Comparison of ENCODE assay signal across 9 cellular contexts in the genomic region with DNA sequence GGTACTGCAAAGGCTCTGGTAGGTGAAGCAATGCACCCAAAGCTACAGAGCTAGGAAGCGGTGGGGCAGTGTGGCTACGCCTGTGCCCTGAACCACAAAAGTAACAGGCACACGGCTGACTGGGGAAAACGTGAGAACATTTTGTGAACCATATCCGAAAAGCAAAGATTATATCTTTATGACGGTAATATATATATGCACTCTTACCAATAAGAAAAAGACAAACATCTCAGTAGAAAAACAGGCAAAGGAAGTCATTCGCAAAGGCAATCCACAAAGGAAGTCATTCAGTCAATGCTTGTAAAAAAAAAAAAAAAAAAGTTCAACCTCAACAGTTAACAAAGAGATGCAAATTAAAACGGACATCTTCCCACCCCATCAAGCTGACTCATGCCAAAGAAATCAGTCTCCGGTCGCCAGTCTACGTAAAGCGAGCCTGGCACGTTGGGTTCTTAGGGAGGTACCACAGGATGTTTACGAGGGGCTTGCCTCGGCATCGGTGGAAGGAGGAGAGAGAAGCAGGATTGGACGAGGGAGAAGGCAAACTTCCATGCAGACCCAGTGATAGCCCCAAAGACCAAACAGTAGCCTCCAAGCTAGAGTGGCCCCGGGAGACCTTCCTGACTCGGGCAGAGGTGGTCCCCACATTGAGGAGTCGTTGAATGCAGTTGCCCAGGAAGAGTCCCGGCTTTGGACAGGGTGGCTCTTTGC. TPM values are rescaled to one million over a fixed set of nuclear protein-coding genes. Genes with fewer than 3 reads are reported as not detected.
DNase-seq lines count a peak whose midpoint lies in the region; ATAC-seq and TF ChIP-seq lines count a peak whose summit lies in the region.
"Had no signal": no experiment of that assay in that cellular context is flagged by ENCODE, and none has a peak within 500 bp of the region (broad histone marks: within the 10 kb centered on the region; RNA-seq: fewer than 3 reads in every experiment).

No MANE protein-coding gene starts in this region.

- no peaks in the 10 kb centered on the region for H3K27me3 ChIP-seq in stomach
- H3K27me3 ChIP-seq: cardiac muscle cell had no signal

- no peaks in the 10 kb centered on the region for H3K36me3 Mint-ChIP-seq in T-cell

- in situ Hi-C loops in astrocyte of the cerebellum (cut with HindIII; ENCODE audit: low sequenced_read_pairs) = no loop called here

- no peaks in the 10 kb centered on the region for H3K27me3 Mint-ChIP-seq in T-cell

- ATAC-seq in T-cell (replicated peaks in 1 of 4) (peak; percentile 83 to 87 (median 84)), HG03280 (IDR thresholded peaks at IDR 0.05; ENCODE audit: unreplicated experiment) (no peak)

- H3K4me3 Mint-ChIP-seq in T-cell = peak overlapping the region; percentile 75 to 78 (median 78)

- peaks cover 56 to 73% (median 59%) of the 10 kb centered on the region in 3 donors for H3K4me1 Mint-ChIP-seq in T-cell

- H3K9me3 ChIP-seq in HEK293 (ENCODE audit: control insufficient read depth, insufficient read depth, low read depth, low read length) = no peaks in the 10 kb centered on the region
- no peaks in the 10 kb centered on the region for H3K9me3 ChIP-seq in stomach

- intact Hi-C loops in stomach (cut with DNase I; ENCODE audit: low total_unique reads) = no loop called here

- POLR2A ChIA-PET in HEK293 (lab: Yijun Ruan, JAX) (no interaction called here), T-cell (lab: Charles Lee) (interaction anchor here (0.5 to 1.8 kb wide), 26 partner anchors 9 to 640 kb away, joined by 3 to 16 read pairs (median 5); partner anchors contain the start of genes CINP (in 1 of the 2) and TECPR2 (in 1 of the 2))

- TF ChIP-seq CTCF in HEK293 (tag by site-specific recombination; IDR thresholded peaks at IDR 0.05) = no peak
- TF ChIP-seq CTCF in astrocyte of the cerebellum (IDR thresholded peaks at IDR 0.05; ENCODE audit: low read depth, low read length, missing control alignments) = no peak
- TF ChIP-seq CTCF in stomach (IDR thresholded peaks at IDR 0.05) = no peak

- peak overlapping the region; percentile 99 to 100 for H3K27ac Mint-ChIP-seq in T-cell

- H3K4me3 ChIP-seq in HEK293 (ENCODE audit: low read depth, low read length) = no peak overlapping the region
- no peak overlapping the region for H3K4me3 ChIP-seq in astrocyte of the cerebellum (ENCODE audit: low read depth, low read length)
- no peak overlapping the region for H3K4me3 ChIP-seq in stomach
- H3K4me3 ChIP-seq: cardiac muscle cell had no signal

- no peak for TF ChIP-seq POLR2A in stomach (IDR thresholded peaks at IDR 0.05)

- H3K9me3 Mint-ChIP-seq in T-cell = no peaks in the 10 kb centered on the region

- DNase-seq in T-cell (peak; percentile 52 to 94 (median 84)), astrocyte of the cerebellum (ENCODE audit: low read depth) (peak; percentile 5), mesenteric fat pad (ENCODE audit: low spot score) (peak; percentile 84), stomach (peak; percentile 51), UCSD-AML1 (lab: John Stamatoyannopoulos, UW; ENCODE audit: unreplicated experiment) (no peak), 8988T (no peak)

- H3K27ac ChIP-seq in HEK293 (ENCODE audit: extremely low read depth, low read depth, low read length) (no peak overlapping the region; the same call in 1 of the 2 replicates), stomach (peak overlapping the region; percentile 70 to 84 (median 74))
- H3K27ac ChIP-seq: cardiac muscle cell had no signal

- WGBS in stomach, 5 donors = 58 to 68% (median 63%) methylated on average over 21 of the region's 21 CpGs

- TF ChIP-seq EP300 in stomach (IDR thresholded peaks at IDR 0.05) = no peak

- CTCF ChIA-PET in HEK293 (lab: Yijun Ruan, JAX) (interaction anchor here (1.0 to 1.3 kb wide), 3 partner anchors 8 to 135 kb away, joined by 3 to 4 read pairs (median 3); no protein-coding TSS in a partner anchor), T-cell (lab: Charles Lee) (interaction anchor here (0.6 to 2.8 kb wide), 13 partner anchors 9 to 1653 kb away, joined by 3 to 37 read pairs (median 4); no protein-coding TSS in a partner anchor)

- H3K36me3 ChIP-seq in HEK293 (ENCODE audit: control insufficient read depth in 2 of 2, insufficient read depth in 1 of 2, low read length in 2 of 2) (no peaks in the 10 kb centered on the region), stomach (no peaks in the 10 kb centered on the region)
- H3K36me3 ChIP-seq: cardiac muscle cell had no signal

- H3K4me1 ChIP-seq in HEK293 (ENCODE audit: control insufficient read depth, insufficient read depth, low read length) (no peaks in the 10 kb centered on the region), stomach (no peaks in the 10 kb centered on the region)

TF ChIP-seq in HEK293, 187 proteins besides CTCF, POLR2A, EP300 and RAD21 (continues in another document):
- TF ChIP-seq ZNF169 (tag by site-specific recombination; IDR thresholded peaks at IDR 0.05) (no peak), ZNF701 (tag by site-specific recombination; IDR thresholded peaks at IDR 0.05) (no peak), GLI2 (tag by site-specific recombination; IDR thresholded peaks at IDR 0.05; ENCODE audit: borderline replicate concordance, low read depth) (no peak), ZNF280D (tag by site-specific recombination; IDR thresholded peaks at IDR 0.05) (no peak), ZNF335 (tag by site-specific recombination; conservative IDR thresholded peaks at IDR 0.05) (peak; percentile 41), MEIS1 (CRISPR knock-in tag; IDR thresholded peaks at IDR 0.05; ENCODE audit: borderline replicate concordance) (no peak)
- TF ChIP-seq, protein P1, sequence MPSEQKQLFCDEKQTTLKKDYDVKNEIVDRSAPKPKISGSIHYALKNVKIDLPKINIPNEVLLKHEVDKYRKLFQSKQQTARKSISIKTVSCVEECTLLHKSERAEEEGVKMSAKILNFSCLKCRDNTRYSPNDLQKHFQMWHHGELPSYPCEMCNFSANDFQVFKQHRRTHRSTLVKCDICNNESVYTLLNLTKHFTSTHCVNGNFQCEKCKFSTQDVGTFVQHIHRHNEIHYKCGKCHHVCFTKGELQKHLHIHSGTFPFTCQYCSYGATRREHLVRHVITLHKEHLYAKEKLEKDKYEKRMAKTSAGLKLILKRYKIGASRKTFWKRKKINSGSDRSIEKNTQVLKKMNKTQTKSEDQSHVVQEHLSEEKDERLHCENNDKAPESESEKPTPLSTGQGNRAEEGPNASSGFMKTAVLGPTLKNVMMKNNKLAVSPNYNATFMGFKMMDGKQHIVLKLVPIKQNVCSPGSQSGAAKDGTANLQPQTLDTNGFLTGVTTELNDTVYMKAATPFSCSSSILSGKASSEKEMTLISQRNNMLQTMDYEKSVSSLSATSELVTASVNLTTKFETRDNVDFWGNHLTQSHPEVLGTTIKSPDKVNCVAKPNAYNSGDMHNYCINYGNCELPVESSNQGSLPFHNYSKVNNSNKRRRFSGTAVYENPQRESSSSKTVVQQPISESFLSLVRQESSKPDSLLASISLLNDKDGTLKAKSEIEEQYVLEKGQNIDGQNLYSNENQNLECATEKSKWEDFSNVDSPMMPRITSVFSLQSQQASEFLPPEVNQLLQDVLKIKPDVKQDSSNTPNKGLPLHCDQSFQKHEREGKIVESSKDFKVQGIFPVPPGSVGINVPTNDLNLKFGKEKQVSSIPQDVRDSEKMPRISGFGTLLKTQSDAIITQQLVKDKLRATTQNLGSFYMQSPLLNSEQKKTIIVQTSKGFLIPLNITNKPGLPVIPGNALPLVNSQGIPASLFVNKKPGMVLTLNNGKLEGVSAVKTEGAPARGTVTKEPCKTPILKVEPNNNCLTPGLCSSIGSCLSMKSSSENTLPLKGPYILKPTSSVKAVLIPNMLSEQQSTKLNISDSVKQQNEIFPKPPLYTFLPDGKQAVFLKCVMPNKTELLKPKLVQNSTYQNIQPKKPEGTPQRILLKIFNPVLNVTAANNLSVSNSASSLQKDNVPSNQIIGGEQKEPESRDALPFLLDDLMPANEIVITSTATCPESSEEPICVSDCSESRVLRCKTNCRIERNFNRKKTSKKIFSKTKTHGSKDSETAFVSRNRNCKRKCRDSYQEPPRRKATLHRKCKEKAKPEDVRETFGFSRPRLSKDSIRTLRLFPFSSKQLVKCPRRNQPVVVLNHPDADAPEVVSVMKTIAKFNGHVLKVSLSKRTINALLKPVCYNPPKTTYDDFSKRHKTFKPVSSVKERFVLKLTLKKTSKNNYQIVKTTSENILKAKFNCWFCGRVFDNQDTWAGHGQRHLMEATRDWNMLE (tag by site-specific recombination; conservative IDR thresholded peaks at IDR 0.05; ENCODE audit: low read depth) = no peak

RNA-seq across cellular contexts. Expression of gene PPP2R5C, which starts 39.4 kb away (rescaled TPM):
- total RNA-seq in T-cell (100 to 1,000 TPM; 435 to 627 (median 489) TPM), mesenteric fat pad (124 TPM), stomach (100 to 1,000 TPM in 2 of 5 donors, 10 to 100 TPM in 3; 19.7 to 175 (median 98.0) TPM)
- polyA plus RNA-seq in stomach = 10 to 100 TPM; 56.6 to 85.2 (median 80.4) TPM

Comparison
In these comparisons a context has a peak if more than half of its experiments do, and no peak if none do; other contexts are left out.
1. DNase-seq: peak in T-cell (34 of 34), astrocyte of the cerebellum (single experiment), mesenteric fat pad (single experiment) and stomach (single experiment); none in UCSD-AML1 (single experiment) and 8988T (single experiment).